ENCODE assay signal across 4 cellular contexts in genomic region chr3:155049959-155050358, GRCh38.
A peak's percentile ranks its signal among the peaks of the same experiment; 100 is the strongest.
TF ChIP-seq lines count a peak whose summit lies in the region.

No MANE protein-coding gene starts in this region.

TF ChIP-seq in SK-N-SH treated with all-trans-retinoic acid at 6 μM for 48 hours, 23 proteins besides CTCF, POLR2A, EP300 and RAD21:
- TF ChIP-seq ESRRG (CRISPR knock-in tag; IDR thresholded peaks at IDR 0.05) (no peak), CSDC2 (CRISPR knock-in tag; IDR thresholded peaks at IDR 0.05) (no peak), BACH2 (CRISPR knock-in tag; IDR thresholded peaks at IDR 0.05; ENCODE audit: borderline replicate concordance) (no peak), RARB (CRISPR knock-in tag; IDR thresholded peaks at IDR 0.05) (no peak), ZC3H10 (CRISPR knock-in tag; IDR thresholded peaks at IDR 0.05) (no peak), ZNF70 (CRISPR knock-in tag; IDR thresholded peaks at IDR 0.05) (no peak), ZNF8 (CRISPR knock-in tag; IDR thresholded peaks at IDR 0.05) (peak; percentile 32; the same call in 1 of the 2 replicates), TSHZ2 (CRISPR knock-in tag; IDR thresholded peaks at IDR 0.05) (no peak), PPARA (CRISPR knock-in tag; IDR thresholded peaks at IDR 0.05; ENCODE audit: borderline replicate concordance) (no peak)

TF ChIP-seq in SK-N-SH, 30 proteins besides CTCF, POLR2A, EP300 and RAD21 (continues in another document):
- TF ChIP-seq USF1 (IDR thresholded peaks at IDR 0.05; ENCODE audit: borderline replicate concordance, low read depth) (no peak), TCF12 (IDR thresholded peaks at IDR 0.05) (no peak), JUND (IDR thresholded peaks at IDR 0.05) (no peak), IRF3 (IDR thresholded peaks at IDR 0.05; ENCODE audit: low read depth, low read length) (no peak), RXRA (IDR thresholded peaks at IDR 0.05; ENCODE audit: borderline replicate concordance, low read depth) (no peak), FOSL2 (IDR thresholded peaks at IDR 0.05; ENCODE audit: borderline replicate concordance, low read depth) (no peak), MAX (IDR thresholded peaks at IDR 0.05; ENCODE audit: low read depth) (no peak), MEF2A (IDR thresholded peaks at IDR 0.05; ENCODE audit: borderline replicate concordance, low read depth) (no peak), NFIC (IDR thresholded peaks at IDR 0.05; ENCODE audit: borderline replicate concordance) (no peak), REST (IDR thresholded peaks at IDR 0.05; ENCODE audit: low read depth, low read length) (no peak)

TF ChIP-seq in HEK293, 187 proteins besides CTCF, POLR2A, EP300 and RAD21:
- TF ChIP-seq ZNF324 (tag by site-specific recombination; IDR thresholded peaks at IDR 0.05) (no peak), ZNF146 (tag by site-specific recombination; IDR thresholded peaks at IDR 0.05) (peak; percentile 64)

TF ChIP-seq in K562, 482 proteins besides CTCF, POLR2A, EP300 and RAD21:
- TF ChIP-seq FOXM1 (IDR thresholded peaks at IDR 0.05; ENCODE audit: low read depth) (no peak), FOXM1 (CRISPR knock-in tag; IDR thresholded peaks at IDR 0.05; ENCODE audit: low read depth) (no peak), SRSF7 (optimal IDR thresholded peaks at IDR 0.05; ENCODE audit: low read depth, low read length) (no peak), BCOR (IDR thresholded peaks at IDR 0.05) (peak; percentile 69; the same call in 1 of the 2 replicates), ELK3 (CRISPR knock-in tag; IDR thresholded peaks at IDR 0.05) (no peak), EP400 (IDR thresholded peaks at IDR 0.05) (no peak), ADNP (tag; IDR thresholded peaks at IDR 0.05) (0 out of 2 replicates have a peak, but pooled peaks have one; percentile 24), RBM25 (IDR thresholded peaks at IDR 0.05; ENCODE audit: low read depth, low read length, severe bottlenecking) (peak; percentile 59), ZNF146 (CRISPR knock-in tag; IDR thresholded peaks at IDR 0.05; ENCODE audit: unreplicated experiment) (peak; percentile 94), KDM1A (IDR thresholded peaks at IDR 0.05) (peak in 1 of 2 experiments; percentile 32; a peak in 1 of 4 replicates), ZNF232 (CRISPR knock-in tag; IDR thresholded peaks at IDR 0.05) (no peak), HNRNPH1 (optimal IDR thresholded peaks at IDR 0.05; ENCODE audit: low read depth, low read length) (no peak)
